8 cellular contexts compared by ENCODE assay signal in the genomic region with DNA sequence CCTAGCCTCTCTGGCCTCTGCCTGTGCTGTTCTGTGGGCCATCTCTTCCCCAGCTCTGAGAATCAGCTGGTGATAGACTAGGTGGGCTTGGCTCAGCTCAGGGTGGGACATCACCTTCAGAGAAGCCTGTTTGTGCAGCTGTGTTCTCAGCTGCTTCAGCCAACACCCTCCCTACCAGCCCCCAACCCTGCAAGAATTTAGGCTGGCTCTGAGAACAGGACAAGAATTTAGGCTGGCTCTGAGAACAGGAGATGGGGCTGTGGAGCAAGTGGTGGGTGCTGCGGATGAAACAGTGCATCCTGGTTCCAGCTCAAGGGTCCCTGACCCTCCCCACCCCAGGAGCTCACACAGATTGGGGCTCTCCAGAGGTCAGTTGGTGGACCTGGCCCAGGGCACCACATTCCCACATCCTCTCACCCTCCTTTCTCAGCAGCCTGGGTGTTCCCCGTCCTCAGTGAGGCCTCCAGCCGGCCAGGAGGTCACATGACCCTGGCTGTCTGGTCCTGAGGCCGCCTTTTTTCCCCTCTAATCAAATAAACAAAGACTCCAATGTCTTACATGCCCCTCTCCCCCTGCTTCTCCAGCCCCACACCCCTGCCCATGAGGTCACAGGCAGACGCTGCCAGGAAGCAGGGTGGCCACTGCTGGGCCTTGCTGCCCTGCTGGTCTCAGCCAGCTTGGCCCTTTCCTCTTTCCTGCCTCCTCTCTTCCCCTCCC.
DNase-seq lines count a peak whose midpoint lies in the region; ATAC-seq and TF ChIP-seq lines count a peak whose summit lies in the region.

No MANE protein-coding gene starts in this region.

- H3K27me3 Mint-ChIP-seq in stimulated activated naive CD8-positive, alpha-beta T cell treated with anti-CD3 and anti-CD28 coated beads, Interleukin-15, Interleukin-2, amounts not matched to agents 100 ng/mL and 50 ng/mL, for 24 hours = no peaks in the 10 kb centered on the region
- no peaks in the 10 kb centered on the region for H3K27me3 Mint-ChIP-seq in effector memory CD8-positive, alpha-beta T cell

- no peak overlapping the region for H3K4me2 ChIP-seq in MM.1S (ENCODE audit: low read depth, low read length)

- no peak for TF ChIP-seq CTCF in MM.1S (IDR thresholded peaks at IDR 0.05; ENCODE audit: low read length)

- no peaks in the 10 kb centered on the region for H3K9me2 ChIP-seq in MM.1S (replicated peaks; ENCODE audit: insufficient read depth, low read length)

- no peaks in the 10 kb centered on the region for H3K27me3 ChIP-seq in muscle layer of colon (ENCODE audit: control insufficient read depth in 1 of 2, insufficient read depth in 2 of 2, low read length in 2 of 2)
- no peaks in the 10 kb centered on the region for H3K27me3 ChIP-seq in MM.1S (replicated peaks; ENCODE audit: insufficient read depth, low read length)

- no peak for ATAC-seq in stimulated activated naive CD8-positive, alpha-beta T cell treated with anti-CD3 and anti-CD28 coated beads, Interleukin-15, Interleukin-2, amounts not matched to agents 100 U/mL and 50 U/mL, for 24 hours
- ATAC-seq in effector memory CD8-positive, alpha-beta T cell (replicated peaks) = no peak
- no peak for ATAC-seq in HG03571 (IDR thresholded peaks at IDR 0.05; ENCODE audit: unreplicated experiment)

- H3K27ac ChIP-seq in muscle layer of colon (ENCODE audit: low read depth, low read length) = peak overlapping the region; percentile 60
- H3K27ac ChIP-seq in MM.1S (ENCODE audit: low read length) = no peak overlapping the region

- H3K27ac Mint-ChIP-seq in stimulated activated naive CD8-positive, alpha-beta T cell treated with anti-CD3 and anti-CD28 coated beads, Interleukin-15, Interleukin-2, amounts not matched to agents 100 ng/mL and 50 ng/mL, for 24 hours = peak overlapping the region; percentile 39
- H3K27ac Mint-ChIP-seq in effector memory CD8-positive, alpha-beta T cell = peak overlapping the region; percentile 89 to 92

- H3K36me3 ChIP-seq in muscle layer of colon (ENCODE audit: insufficient read depth, low read length) = peaks cover 55% of the 10 kb centered on the region
- peaks cover 12% of the 10 kb centered on the region for H3K36me3 ChIP-seq in MM.1S (replicated peaks; ENCODE audit: insufficient read depth, low read length)

- peak overlapping the region; percentile 1 for H3K9ac ChIP-seq in muscle layer of colon (ENCODE audit: low read length)
- H3K9ac ChIP-seq in MM.1S (ENCODE audit: low read length) = no peak overlapping the region

- no peak for DNase-seq in stimulated activated naive CD8-positive, alpha-beta T cell treated with anti-CD3 and anti-CD28 coated beads, Interleukin-15, Interleukin-2, amounts not matched to agents 100 U/mL and 50 U/mL, for 24 hours
- DNase-seq in effector memory CD8-positive, alpha-beta T cell = no peak
- no peak for DNase-seq in NK-92 treated with Interleukin-12 subunit alpha and Interleukin-12 subunit beta, amount 100 ng/mL, for 24 hours (lab: John Stamatoyannopoulos, UW)
- DNase-seq in NCI-H2081 treated with DMSO at 0.1 percent for 48 hours (lab: John Stamatoyannopoulos, UW) = no peak
- DNase-seq in MM.1S = no peak

- peaks cover 42% of the 10 kb centered on the region for H3K4me1 Mint-ChIP-seq in stimulated activated naive CD8-positive, alpha-beta T cell treated with anti-CD3 and anti-CD28 coated beads, Interleukin-15, Interleukin-2, amounts not matched to agents 100 ng/mL and 50 ng/mL, for 24 hours (ENCODE audit: low read depth)
- peaks cover 65 to 68% of the 10 kb centered on the region in 2 donors for H3K4me1 Mint-ChIP-seq in effector memory CD8-positive, alpha-beta T cell (ENCODE audit: low read depth in 2 of 2)

- H3K36me3 Mint-ChIP-seq in stimulated activated naive CD8-positive, alpha-beta T cell treated with anti-CD3 and anti-CD28 coated beads, Interleukin-15, Interleukin-2, amounts not matched to agents 100 ng/mL and 50 ng/mL, for 24 hours (ENCODE audit: low read depth) = peaks cover 28% of the 10 kb centered on the region
- H3K36me3 Mint-ChIP-seq in effector memory CD8-positive, alpha-beta T cell (ENCODE audit: insufficient read depth) = peaks cover 37% of the 10 kb centered on the region

- no peak overlapping the region for H2AFZ ChIP-seq in MM.1S (ENCODE audit: low read length)

- H3F3A ChIP-seq in MM.1S (ENCODE audit: insufficient read depth, low read length) = no peaks in the 10 kb centered on the region

- H3K9me3 Mint-ChIP-seq in stimulated activated naive CD8-positive, alpha-beta T cell treated with anti-CD3 and anti-CD28 coated beads, Interleukin-15, Interleukin-2, amounts not matched to agents 100 ng/mL and 50 ng/mL, for 24 hours = no peaks in the 10 kb centered on the region
- no peaks in the 10 kb centered on the region for H3K9me3 Mint-ChIP-seq in effector memory CD8-positive, alpha-beta T cell

- no peak overlapping the region for H3K4me3 Mint-ChIP-seq in stimulated activated naive CD8-positive, alpha-beta T cell treated with anti-CD3 and anti-CD28 coated beads, Interleukin-15, Interleukin-2, amounts not matched to agents 100 ng/mL and 50 ng/mL, for 24 hours
- peak overlapping the region; percentile 71 for H3K4me3 Mint-ChIP-seq in effector memory CD8-positive, alpha-beta T cell

- peaks cover 71% of the 10 kb centered on the region for H3K4me1 ChIP-seq in muscle layer of colon (ENCODE audit: insufficient read depth, low read length)
- no peaks in the 10 kb centered on the region for H3K4me1 ChIP-seq in MM.1S (ENCODE audit: low read length)

- H3K4me3 ChIP-seq in muscle layer of colon (ENCODE audit: low read depth in 1 of 2, low read length in 2 of 2) = peak overlapping the region in 1 of 2 donors; percentile 17
- H3K4me3 ChIP-seq in MM.1S (ENCODE audit: low read length) = no peak overlapping the region

- H3K9me3 ChIP-seq in muscle layer of colon (ENCODE audit: low read length) = no peaks in the 10 kb centered on the region
- H3K9me3 ChIP-seq in MM.1S (replicated peaks; ENCODE audit: insufficient read depth, low read length) = no peaks in the 10 kb centered on the region

- H4K20me1 ChIP-seq in MM.1S (ENCODE audit: insufficient read depth, low read length) = no peaks in the 10 kb centered on the region

- H3K79me2 ChIP-seq in MM.1S (ENCODE audit: low read length) = peaks cover 87% of the 10 kb centered on the region
